8 cellular contexts compared by ENCODE assay signal in genomic region chr18:57819671-57820460, GRCh38. TPM values are rescaled to one million over a fixed set of nuclear protein-coding genes. Genes with fewer than 3 reads are reported as not detected.
DNase-seq lines count a peak whose midpoint lies in the region; ATAC-seq, FAIRE-seq and TF ChIP-seq lines count a peak whose summit lies in the region.
"Had no signal": no experiment of that assay in that cellular context is flagged by ENCODE, and none has a peak within 500 bp of the region (broad histone marks: within the 10 kb centered on the region; RNA-seq: fewer than 3 reads in every experiment).

No MANE protein-coding gene starts in this region.

- H3K4me2 ChIP-seq in keratinocyte (ENCODE audit: control insufficient read depth, extremely low read depth, insufficient read depth, low read depth, low read length) = peak overlapping the region; percentile 4

- dilution Hi-C loops in keratinocyte (cut with MboI; ENCODE audit: extremely low pct_ligation_motif_present, low sequenced_read_pairs) = no loop called here

- H3K4me3 Mint-ChIP-seq in Caco-2 (ENCODE audit: unreplicated experiment) = no peak overlapping the region

- H3K27me3 Mint-ChIP-seq in Caco-2 (ENCODE audit: insufficient read depth, unreplicated experiment) = no peaks in the 10 kb centered on the region

- no peaks in the 10 kb centered on the region for H4K20me1 ChIP-seq in keratinocyte (ENCODE audit: control insufficient read depth, extremely low read depth, insufficient read depth, low read length)

- CTCF ChIA-PET in Caco-2 (lab: Charles Lee) = no interaction called here

- H3K27ac ChIP-seq in keratinocyte (ENCODE audit: control insufficient read depth, insufficient read depth, low read length) = no peak overlapping the region
- H3K27ac ChIP-seq in uterus = peak overlapping the region in 1 of 2 donors; percentile 52

- H3K9ac ChIP-seq in keratinocyte (ENCODE audit: control insufficient read depth, extremely low read depth, insufficient read depth, low read length) = no peak overlapping the region

- H3K79me2 ChIP-seq in keratinocyte (ENCODE audit: control insufficient read depth, insufficient read depth, low read length) = no peaks in the 10 kb centered on the region

- H3K9me3 Mint-ChIP-seq in Caco-2 (ENCODE audit: unreplicated experiment) = no peaks in the 10 kb centered on the region

- H3K9me3 ChIP-seq in keratinocyte (ENCODE audit: control insufficient read depth, low read depth, low read length) (no peaks in the 10 kb centered on the region), uterus (no peaks in the 10 kb centered on the region), Caco-2 (no peaks in the 10 kb centered on the region)

- no peaks in the 10 kb centered on the region for H3K36me3 Mint-ChIP-seq in Caco-2 (ENCODE audit: insufficient read depth, unreplicated experiment)

- no peaks in the 10 kb centered on the region for H3K27me3 ChIP-seq in keratinocyte (ENCODE audit: control insufficient read depth, extremely low read depth, insufficient read depth, low read length)
- no peaks in the 10 kb centered on the region for H3K27me3 ChIP-seq in uterus
- no peaks in the 10 kb centered on the region for H3K27me3 ChIP-seq in Caco-2 (replicated peaks; ENCODE audit: control insufficient read depth, insufficient read depth, low read length)

- intact Hi-C loops in uterus (cut with DNase I; ENCODE audit: low total_unique reads) (no loop called here), Caco-2 (cut with micrococcal nuclease; ENCODE audit: unreplicated experiment) (no loop called here)

- H3K4me1 ChIP-seq in keratinocyte (ENCODE audit: control insufficient read depth, extremely low read depth, insufficient read depth, low read length) (peaks cover 13% of the 10 kb centered on the region), uterus (no peaks in the 10 kb centered on the region), Caco-2 (no peaks in the 10 kb centered on the region)

- H3K4me3 ChIP-seq in keratinocyte (ENCODE audit: control insufficient read depth in 2 of 3, extremely low read depth in 1 of 3, insufficient read depth in 2 of 3, low read depth in 1 of 3, low read length in 3 of 3) (no peak overlapping the region), uterus (no peak overlapping the region), Caco-2 (ENCODE audit: low read depth, low read length) (no peak overlapping the region)
- H3K4me3 ChIP-seq: skin epidermis had no signal

- H3K4me1 Mint-ChIP-seq in Caco-2 (ENCODE audit: low read depth, unreplicated experiment) = no peaks in the 10 kb centered on the region

- ATAC-seq in GM19438 (IDR thresholded peaks at IDR 0.05; ENCODE audit: low read depth, unreplicated experiment) = peak; percentile 72

- TF ChIP-seq CTCF in keratinocyte (optimal IDR thresholded peaks at IDR 0.05 in 1 of 3, IDR thresholded peaks at IDR 0.05 in 1 of 3, conservative IDR thresholded peaks at IDR 0.05 in 1 of 3; ENCODE audit: extremely low read depth in 1 of 3, insufficient read depth in 2 of 3, low read length in 3 of 3) (no peak), uterus (IDR thresholded peaks at IDR 0.05) (no peak), GM20000 (IDR thresholded peaks at IDR 0.05; ENCODE audit: extremely low read depth, missing control alignments) (no peak), Caco-2 (IDR thresholded peaks at IDR 0.05; ENCODE audit: insufficient read depth in 1 of 2, low read depth in 1 of 2, low read length in 1 of 2, severe bottlenecking in 1 of 2, unreplicated experiment in 1 of 2) (no peak)

- POLR2A ChIA-PET in Caco-2 (lab: Charles Lee) = no interaction called here

- peak; percentile 92 for FAIRE-seq in keratinocyte (lab: Jason Lieb, UNC)

- no peak for TF ChIP-seq POLR2A in uterus (IDR thresholded peaks at IDR 0.05)

- H3K36me3 ChIP-seq in keratinocyte (ENCODE audit: control insufficient read depth in 2 of 2, extremely low read depth in 1 of 2, insufficient read depth in 2 of 2, low read length in 2 of 2) (no peaks in the 10 kb centered on the region), uterus (no peaks in the 10 kb centered on the region), Caco-2 (ENCODE audit: control insufficient read depth, insufficient read depth, low read length) (no peaks in the 10 kb centered on the region)

- no peaks in the 10 kb centered on the region for H3K9me1 ChIP-seq in keratinocyte (ENCODE audit: control insufficient read depth, extremely low read depth, insufficient read depth, low read length)

- H3K27ac Mint-ChIP-seq in Caco-2 (ENCODE audit: unreplicated experiment) = no peak overlapping the region

- DNase-seq in M059J (ENCODE audit: low read depth) (peak; percentile 98), amniotic epithelial cell (ENCODE audit: low read depth) (peak; percentile 64), keratinocyte (ENCODE audit: low read depth, low spot score) (peak; percentile 50), uterus (peak; percentile 31 to 58), GM20000 (ENCODE audit: low spot score) (no peak), Caco-2 (no peak)

- H2AFZ ChIP-seq in keratinocyte (ENCODE audit: control insufficient read depth, low read length) = peak overlapping the region; percentile 43

- BruUV-seq in Caco-2 (replicated peaks; lab: Mats Ljungman, UMichigan) = no TSS peak

RNA-seq across cellular contexts. Expression of gene ATP8B1, which starts 16.8 kb away (rescaled TPM):
- total RNA-seq in M059J (2014; rRNA removed; shearing (Covaris generic)) = 39.5 and 68.5 TPM in 2 replicates
- polyA plus RNA-seq in keratinocyte = 14.6 to 20.4 TPM (median 15.7 TPM) in 3 replicates
- 19.7 TPM for polyA plus RNA-seq in keratinocyte (2011; ENCODE audit: low read depth)
- 6.4 and 11.7 TPM in 2 replicates for polyA plus RNA-seq in keratinocyte (2011; cell fraction: cytosol; rRNA removed)
- 17.7 and 22.2 TPM in 2 replicates for polyA plus RNA-seq in keratinocyte (2011; cell fraction: nucleus; rRNA removed)
- polyA plus RNA-seq in keratinocyte (2012; ENCODE audit: low replicate concordance) = 8.7 and 8.9 TPM in 2 replicates
- 8.7 to 37.3 TPM (median 21.5 TPM) in 3 replicates for polyA minus RNA-seq in keratinocyte
- 10.0 TPM for polyA minus RNA-seq in keratinocyte (2011; cell fraction: cytosol; rRNA and poly(A)+ RNA removed)
- polyA minus RNA-seq in keratinocyte (2011; cell fraction: nucleus; rRNA and poly(A)+ RNA removed) = 27.5 and 45.5 TPM in 2 replicates
- 10 to 100 TPM; 18.4 to 24.9 (median 22.1) TPM for total RNA-seq in uterus
- total RNA-seq in Caco-2 (2022) = 31.6 and 32.0 TPM in 2 replicates

Comparison
In these comparisons a context has a peak if more than half of its experiments do, and no peak if none do; other contexts are left out.
1. DNase-seq: peak in M059J (single experiment), amniotic epithelial cell (single experiment), keratinocyte (single experiment) and uterus (2 of 2); none in GM20000 (single experiment) and Caco-2 (0 of 2).